ENCODE assay signal across 8 cellular contexts in genomic region chr10:97736902-97737769, GRCh38. TPM values are rescaled to one million over a fixed set of nuclear protein-coding genes. Genes with fewer than 3 reads are reported as not detected.
A peak's percentile ranks its signal among the peaks of the same experiment; 100 is the strongest.
DNase-seq lines count a peak whose midpoint lies in the region; ATAC-seq, FAIRE-seq and TF ChIP-seq lines count a peak whose summit lies in the region.

TSS of gene ZFYVE27 (plus strand) at chr10:97737128. CDS start at chr10:97738478, 1,350 bp downstream.

- H2AFZ ChIP-seq in astrocyte (ENCODE audit: low read depth, low read length), result peak within 1 kb of the TSS; percentile 85

- H3K4me1 ChIP-seq in astrocyte (ENCODE audit: insufficient read depth, low read length), result peaks cover 11% of the 10 kb centered on the region
- H3K4me1 ChIP-seq in right cardiac atrium (ENCODE audit: control insufficient read depth, insufficient read depth, low read length), result peaks cover 4% of the 10 kb centered on the region
- peaks cover 5 to 9% of the 10 kb centered on the region in 2 donors for H3K4me1 ChIP-seq in uterus

- H3K4me2 ChIP-seq in astrocyte (ENCODE audit: low read length), result peak within 1 kb of the TSS; percentile 94

- peaks cover 40% of the 10 kb centered on the region for H3K79me2 ChIP-seq in astrocyte (ENCODE audit: insufficient read depth, low read length)

- peak within 1 kb of the TSS; percentile 94 for H3K9ac ChIP-seq in astrocyte (ENCODE audit: low read length)

- peaks cover 1% of the 10 kb centered on the region for H3K9me3 Mint-ChIP-seq in astrocyte (ENCODE audit: unreplicated experiment)

- peaks cover 10% of the 10 kb centered on the region for H3K36me3 ChIP-seq in astrocyte (ENCODE audit: insufficient read depth, low read length)
- no peaks in the 10 kb centered on the region for H3K36me3 ChIP-seq in uterus

- H3K9me3 ChIP-seq in astrocyte (ENCODE audit: insufficient read depth, low read depth, low read length), result no peaks in the 10 kb centered on the region
- H3K9me3 ChIP-seq in right cardiac atrium (ENCODE audit: control insufficient read depth, low read length), result no peaks in the 10 kb centered on the region
- no peaks in the 10 kb centered on the region for H3K9me3 ChIP-seq in uterus

- H3K27me3 Mint-ChIP-seq in astrocyte (ENCODE audit: low read depth, unreplicated experiment), result peaks cover 7% of the 10 kb centered on the region

- H3K4me3 Mint-ChIP-seq in astrocyte (ENCODE audit: unreplicated experiment), result peak within 1 kb of the TSS; percentile 92

- TF ChIP-seq POLR2A in uterus (IDR thresholded peaks at IDR 0.05), result peak; percentile 95 to 98

- H3K27ac Mint-ChIP-seq in astrocyte (ENCODE audit: unreplicated experiment), result peak within 1 kb of the TSS; percentile 78

- intact Hi-C loops in right cardiac atrium (cut with DNase I), result loop anchor here in 2 of 4 donors (10.0 kb wide), 1 partner anchor 62 kb away; no protein-coding TSS in a partner anchor
- intact Hi-C loops in uterus (cut with DNase I; ENCODE audit: low total_unique reads), result no loop called here

- H3K27ac ChIP-seq in astrocyte (ENCODE audit: low read depth, low read length) (peak within 1 kb of the TSS; percentile 90), right cardiac atrium (ENCODE audit: low read length) (peak within 1 kb of the TSS; percentile 76), uterus (peak within 1 kb of the TSS; percentile 78 to 86)

- FAIRE-seq in GM18507 (lab: Jason Lieb, UNC), result peak; percentile 96
- FAIRE-seq in astrocyte (lab: Jason Lieb, UNC), result peak; percentile 29

- peaks cover 6% of the 10 kb centered on the region for H3K36me3 Mint-ChIP-seq in astrocyte (ENCODE audit: low read depth, unreplicated experiment)

- DNase-seq in GM18507 (ENCODE audit: extremely low spot score, insufficient read length, low read depth) (peak; percentile 97), NCI-H1930 (lab: John Stamatoyannopoulos, UW) (peak; percentile 81 to 83), T-helper 22 cell (ENCODE audit: low read depth) (peak; percentile 87), astrocyte (ENCODE audit: low read depth) (peak; percentile 79), right cardiac atrium (peak; percentile 97 to 99 (median 99)), putamen (ENCODE audit: low spot score) (peak; percentile 92), uterus (peak; percentile 96 to 97)

- ATAC-seq in HG02943 (IDR thresholded peaks at IDR 0.05; ENCODE audit: low read depth, unreplicated experiment) (peak; percentile 86), right cardiac atrium (peak; percentile 95 to 96)

- H3K27me3 ChIP-seq in astrocyte (ENCODE audit: insufficient read depth, low read length), result no peaks in the 10 kb centered on the region
- H3K27me3 ChIP-seq in right cardiac atrium (ENCODE audit: control insufficient read depth, insufficient read depth), result no peaks in the 10 kb centered on the region
- H3K27me3 ChIP-seq in uterus, result no peaks in the 10 kb centered on the region

- peaks cover 29% of the 10 kb centered on the region for H4K20me1 ChIP-seq in astrocyte (ENCODE audit: insufficient read depth, low read length)

- WGBS in right cardiac atrium, result under 1% methylated on average over 72 of the region's 72 CpGs

- peaks cover 13% of the 10 kb centered on the region for H3K4me1 Mint-ChIP-seq in astrocyte (ENCODE audit: low read depth, unreplicated experiment)

- TF ChIP-seq CTCF in astrocyte (IDR thresholded peaks at IDR 0.05; ENCODE audit: insufficient read depth, low read depth, low read length), result no peak
- TF ChIP-seq CTCF in uterus (IDR thresholded peaks at IDR 0.05), result peak in 2 of 4 experiments; percentile 20 to 23

- H3K4me3 ChIP-seq in astrocyte (ENCODE audit: insufficient read depth, low read depth, low read length) (peak within 1 kb of the TSS; percentile 91), right cardiac atrium (ENCODE audit: low read length) (peak within 1 kb of the TSS; percentile 74), uterus (peak within 1 kb of the TSS; percentile 86 to 94)

RNA-seq across cellular contexts. Expression of gene ZFYVE27, which starts in this region (rescaled TPM):
- total RNA-seq in astrocyte (31.3 and 32.8 TPM in 2 replicates), right cardiac atrium (10 to 100 TPM; 14.8 to 20.6 (median 17.7) TPM), uterus (10 to 100 TPM in 3 of 4 donors, 1 to 10 TPM in 1; 2.8 to 32.3 (median 16.7) TPM)
- polyA plus RNA-seq in right cardiac atrium, result 16.0 TPM

Comparison
In these comparisons a context has a peak if more than half of its experiments do, and no peak if none do; other contexts are left out.
1. Peak in every context shown above with its lines: DNase-seq, ATAC-seq, H3K4me3 ChIP-seq and H3K27ac ChIP-seq.